1 cellular context compared by ENCODE assay signal in genomic region chr1:12038356-12039140, GRCh38.
A peak's percentile ranks its signal among the peaks of the same experiment; 100 is the strongest.
TF ChIP-seq lines count a peak whose summit lies in the region.

No MANE protein-coding gene starts in this region.

TF ChIP-seq in K562, 482 proteins besides CTCF, POLR2A, EP300 and RAD21 (continued from another document and continues in another):
- TF ChIP-seq ZNF609 (CRISPR knock-in tag; IDR thresholded peaks at IDR 0.05; ENCODE audit: borderline replicate concordance) (no peak), ZNF431 (CRISPR knock-in tag; IDR thresholded peaks at IDR 0.05) (no peak), DEAF1 (CRISPR knock-in tag; IDR thresholded peaks at IDR 0.05) (no peak), NCOA1 (IDR thresholded peaks at IDR 0.05; ENCODE audit: low read depth) (peak; percentile 79), IRF9 (tag; IDR thresholded peaks at IDR 0.05) (no peak), ZNF79 (CRISPR knock-in tag; IDR thresholded peaks at IDR 0.05; ENCODE audit: low read depth) (no peak), ZNF175 (CRISPR knock-in tag; IDR thresholded peaks at IDR 0.05; ENCODE audit: low read depth) (peak; percentile 92), ZNF57 (CRISPR knock-in tag; IDR thresholded peaks at IDR 0.05) (no peak), ZNF407 (IDR thresholded peaks at IDR 0.05; ENCODE audit: low read depth) (no peak), PCBP1 (IDR thresholded peaks at IDR 0.05; ENCODE audit: low read depth, low read length, poor library complexity, severe bottlenecking) (no peak), ZBTB8A (IDR thresholded peaks at IDR 0.05; ENCODE audit: partially characterized antibody) (no peak), DMBX1 (CRISPR knock-in tag; IDR thresholded peaks at IDR 0.05; ENCODE audit: borderline replicate concordance) (peak; percentile 90; the same call in 1 of the 2 replicates), ZNF717 (CRISPR knock-in tag; IDR thresholded peaks at IDR 0.05) (no peak), FOXO4 (CRISPR knock-in tag; IDR thresholded peaks at IDR 0.05) (no peak), ZNF133 (CRISPR knock-in tag; IDR thresholded peaks at IDR 0.05) (no peak), ZBTB7A (IDR thresholded peaks at IDR 0.05; ENCODE audit: borderline replicate concordance, control insufficient read depth, low read depth, low read length) (no peak; the same call in 1 of the 2 replicates), CCAR2 (IDR thresholded peaks at IDR 0.05; ENCODE audit: low read depth, low read length) (no peak), FOXP4 (CRISPR knock-in tag; IDR thresholded peaks at IDR 0.05; ENCODE audit: borderline replicate concordance) (no peak), SRF (CRISPR knock-in tag; IDR thresholded peaks at IDR 0.05) (no peak; a peak in 2 of 4 replicates), NR2C2 (CRISPR knock-in tag; IDR thresholded peaks at IDR 0.05) (no peak), NR2C2 (tag; IDR thresholded peaks at IDR 0.05) (peak; percentile 88), CREBBP (IDR thresholded peaks at IDR 0.05; ENCODE audit: low read depth, low read length) (no peak), ZNF668 (CRISPR knock-in tag; IDR thresholded peaks at IDR 0.05) (no peak), HMG20B (CRISPR knock-in tag; IDR thresholded peaks at IDR 0.05) (no peak), ZNF76 (CRISPR knock-in tag; IDR thresholded peaks at IDR 0.05; ENCODE audit: borderline replicate concordance) (peak; percentile 25; the same call in 1 of the 2 replicates), ZKSCAN8 (CRISPR knock-in tag; IDR thresholded peaks at IDR 0.05) (peak; percentile 38; the same call in 1 of the 2 replicates), ZNF639 (CRISPR knock-in tag; conservative IDR thresholded peaks at IDR 0.05 in 1 of 2, IDR thresholded peaks at IDR 0.05 in 1 of 2) (peak in 1 of 2 experiments; percentile 80; a peak in 2 of 4 replicates), MXD1 (CRISPR knock-in tag; IDR thresholded peaks at IDR 0.05; ENCODE audit: borderline replicate concordance, poor library complexity, severe bottlenecking) (no peak), FOSL1 (tag; conservative IDR thresholded peaks at IDR 0.05) (peak; percentile 70), DLX4 (CRISPR knock-in tag; IDR thresholded peaks at IDR 0.05) (no peak), ZNF740 (CRISPR knock-in tag; IDR thresholded peaks at IDR 0.05) (0 out of 2 replicates have a peak, but pooled peaks have one; percentile 28), ZNF740 (tag; IDR thresholded peaks at IDR 0.05) (no peak)
